25 cellular contexts compared by ENCODE assay signal in the genomic region with DNA sequence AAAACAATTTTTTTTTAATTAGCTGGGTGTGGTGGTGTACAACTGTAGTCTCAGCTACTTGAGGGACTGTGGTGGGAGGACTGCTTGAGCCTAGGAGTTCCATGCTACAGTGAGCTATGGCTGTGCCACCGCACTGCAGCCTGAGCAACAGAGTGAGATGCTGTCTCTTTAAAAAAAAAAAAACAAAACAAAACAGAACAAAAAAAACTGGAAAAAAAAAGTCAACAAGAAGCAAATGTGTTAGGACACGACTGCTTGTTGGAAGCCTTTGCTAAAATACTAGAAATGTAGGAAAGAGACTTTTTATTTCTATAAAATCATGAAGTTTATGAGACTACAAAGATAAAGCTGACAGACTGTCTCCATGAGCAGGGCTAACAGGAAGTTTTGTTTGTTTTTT.
DNase-seq lines count a peak whose midpoint lies in the region; ATAC-seq, FAIRE-seq and TF ChIP-seq lines count a peak whose summit lies in the region.
"Had no signal": no experiment of that assay in that cellular context is flagged by ENCODE, and none has a peak within 500 bp of the region (broad histone marks: within the 10 kb centered on the region; RNA-seq: fewer than 3 reads in every experiment).

No MANE protein-coding gene starts in this region.

- DNase-seq in A549 (ENCODE audit: low read depth in 1 of 2, low spot score in 1 of 2) = no peak
- DNase-seq in body of pancreas = no peak
- DNase-seq in stomach = no peak
- DNase-seq: AML-193; CD4-positive, alpha-beta T cell; DMS53; Kasumi-1; MV-4-11; NCI-H1105; NCI-H1436 treated with DMSO at 0.1 percent for 48 hours; NCI-H1930; NCI-H524 treated with DMSO at 0.1 percent for 48 hours; NCI-H774; PC-3; SJCRH30 had no signal

- POLR2A ChIA-PET in A549 (lab: Yijun Ruan, JAX) = no interaction called here

- no peaks in the 10 kb centered on the region for H3K9me3 Mint-ChIP-seq in nephron
- H3K9me3 Mint-ChIP-seq: CD4-positive, alpha-beta T cell had no signal

- TF ChIP-seq POLR2A in A549 (IDR thresholded peaks at IDR 0.05; ENCODE audit: low read length) = no peak
- TF ChIP-seq POLR2A in body of pancreas (IDR thresholded peaks at IDR 0.05) = no peak
- TF ChIP-seq POLR2A in stomach (IDR thresholded peaks at IDR 0.05) = no peak
- no peak for TF ChIP-seq POLR2A in gastroesophageal sphincter (IDR thresholded peaks at IDR 0.05)

- H3K4me1 ChIP-seq in A549 = peaks cover 34% of the 10 kb centered on the region
- peaks cover 36% of the 10 kb centered on the region for H3K4me1 ChIP-seq in body of pancreas
- peaks cover 27 to 77% (median 51%) of the 10 kb centered on the region in 4 donors for H3K4me1 ChIP-seq in stomach
- H3K4me1 ChIP-seq in gastroesophageal sphincter = peaks cover 0 to 27% (median 3%) of the 10 kb centered on the region in 3 donors
- H3K4me1 ChIP-seq: SJCRH30 had no signal

- no peak for ATAC-seq in A549
- peak; percentile 3 for ATAC-seq in body of pancreas
- no peak for ATAC-seq in gastroesophageal sphincter
- ATAC-seq in GM21576 (IDR thresholded peaks at IDR 0.05; ENCODE audit: unreplicated experiment) = no peak
- ATAC-seq in HG03139 (IDR thresholded peaks at IDR 0.05; ENCODE audit: unreplicated experiment) = no peak
- ATAC-seq: K562, PC-3, SK-N-SH treated with all-trans-retinoic acid at 6 μM for 48 hours had no signal

- CTCF ChIA-PET in A549 (lab: Yijun Ruan, JAX) = no interaction called here

- H3K27ac Mint-ChIP-seq in nephron = peak overlapping the region in 2 of 3 experiments; percentile 50 to 71
- H3K27ac Mint-ChIP-seq: CD4-positive, alpha-beta T cell had no signal

- no peak for TF ChIP-seq CTCF in A549 (IDR thresholded peaks at IDR 0.05)
- no peak for TF ChIP-seq CTCF in body of pancreas (IDR thresholded peaks at IDR 0.05)
- no peak for TF ChIP-seq CTCF in nephron (IDR thresholded peaks at IDR 0.05; ENCODE audit: unreplicated experiment in 3 of 3)
- TF ChIP-seq CTCF in stomach (IDR thresholded peaks at IDR 0.05) = no peak
- TF ChIP-seq CTCF in gastroesophageal sphincter (IDR thresholded peaks at IDR 0.05) = no peak

- no peaks in the 10 kb centered on the region for H3K27me3 ChIP-seq in body of pancreas
- H3K27me3 ChIP-seq in stomach = no peaks in the 10 kb centered on the region
- no peaks in the 10 kb centered on the region for H3K27me3 ChIP-seq in gastroesophageal sphincter
- H3K27me3 ChIP-seq: BLaER1 treated with 17β-estradiol and CSF1 and Interleukin-3, amounts not matched to agents 10 nM and 100 nM; SJCRH30 had no signal

- H3K4me1 Mint-ChIP-seq in nephron = peaks cover 42% of the 10 kb centered on the region

- no peaks in the 10 kb centered on the region for H3K36me3 Mint-ChIP-seq in nephron (ENCODE audit: low read depth)

- H3K27me3 Mint-ChIP-seq in nephron (ENCODE audit: low read depth) = no peaks in the 10 kb centered on the region

- H3K4me2 ChIP-seq in A549 = 0 out of 3 replicates have a peak overlapping the region, but pooled peaks have one; percentile 13
- H3K4me2 ChIP-seq: BLaER1 treated with 17β-estradiol and CSF1 and Interleukin-3, amounts not matched to agents 10 nM and 100 nM had no signal

- FAIRE-seq in A549 (lab: Jason Lieb, UNC) = no peak
- FAIRE-seq: A204.1, D721Med, HTR-8/SVneo, K562 had no signal

- 0 out of 6 replicates have a peak overlapping the region, but pooled peaks of 1 of the 2 experiments have one; percentile 11 for H3K27ac ChIP-seq in A549
- H3K27ac ChIP-seq in body of pancreas = no peak overlapping the region
- peak overlapping the region in 4 of 5 donors; percentile 13 to 80 (median 70) for H3K27ac ChIP-seq in stomach
- H3K27ac ChIP-seq in gastroesophageal sphincter = no peak overlapping the region
- H3K27ac ChIP-seq: BLaER1 treated with 17β-estradiol and CSF1 and Interleukin-3, amounts not matched to agents 10 nM and 100 nM; SJCRH30 had no signal

- no peak overlapping the region for H3K4me3 Mint-ChIP-seq in nephron
- H3K4me3 Mint-ChIP-seq: CD4-positive, alpha-beta T cell had no signal

- H3K36me3 ChIP-seq in body of pancreas (replicated peaks in 1 of 2; ENCODE audit: insufficient read depth in 1 of 2, low read depth in 2 of 2) = no peaks in the 10 kb centered on the region
- no peaks in the 10 kb centered on the region for H3K36me3 ChIP-seq in stomach
- H3K36me3 ChIP-seq in gastroesophageal sphincter = no peaks in the 10 kb centered on the region
- H3K36me3 ChIP-seq: SJCRH30 had no signal

- WGBS in A549 (ENCODE audit: missing lambda C conversion rate) = 59% methylated on average over 2 of the region's 2 CpGs
- 33 to 54% methylated on average over 2 of the region's 2 CpGs for WGBS in body of pancreas, 2 donors
- 44 to 67% (median 49%) methylated on average over 2 of the region's 2 CpGs for WGBS in stomach, 5 donors
- 57 to 59% methylated on average over 1 to 2 of the region's 2 CpGs for WGBS in gastroesophageal sphincter (ENCODE audit: low coverage in 1 of 2), 2 donors

- H3K9me3 ChIP-seq in A549 (no peaks in the 10 kb centered on the region), body of pancreas (no peaks in the 10 kb centered on the region), stomach (no peaks in the 10 kb centered on the region), gastroesophageal sphincter (no peaks in the 10 kb centered on the region)
- H3K9me3 ChIP-seq: BLaER1 treated with 17β-estradiol and CSF1 and Interleukin-3, amounts not matched to agents 10 nM and 100 nM; SJCRH30 had no signal

- H3K4me3 ChIP-seq in A549 (no peak overlapping the region), body of pancreas (no peak overlapping the region), stomach (no peak overlapping the region), gastroesophageal sphincter (no peak overlapping the region)
- H3K4me3 ChIP-seq: BLaER1 treated with 17β-estradiol and CSF1 and Interleukin-3, amounts not matched to agents 10 nM and 100 nM; K562; SJCRH30 had no signal

- no peak for TF ChIP-seq RAD21 in A549 (conservative IDR thresholded peaks at IDR 0.05 in 1 of 2, IDR thresholded peaks at IDR 0.05 in 1 of 2)

- intact Hi-C loops in body of pancreas (cut with DNase I) = no loop called here
- intact Hi-C loops in stomach (cut with DNase I; ENCODE audit: low total_unique reads) = no loop called here

- no peak for TF ChIP-seq EP300 in A549 (IDR thresholded peaks at IDR 0.05)
- no peak for TF ChIP-seq EP300 in stomach (IDR thresholded peaks at IDR 0.05)
- no peak for TF ChIP-seq EP300 in gastroesophageal sphincter (IDR thresholded peaks at IDR 0.05)

TF ChIP-seq in A549, 52 proteins besides CTCF, POLR2A, EP300 and RAD21:
- TF ChIP-seq POLR2AphosphoS2 (conservative IDR thresholded peaks at IDR 0.05; ENCODE audit: low read length) = no peak
- TF ChIP-seq EHF (CRISPR knock-in tag; IDR thresholded peaks at IDR 0.05) = no peak
- TF ChIP-seq RFX5 (IDR thresholded peaks at IDR 0.05) = no peak
- TF ChIP-seq ESRRA (IDR thresholded peaks at IDR 0.05; ENCODE audit: borderline replicate concordance, low read length) = no peak
- TF ChIP-seq ZC3H11A (IDR thresholded peaks at IDR 0.05) = no peak
- no peak for TF ChIP-seq FOXS1 (CRISPR knock-in tag; IDR thresholded peaks at IDR 0.05)
TF ChIP-seq in A549: peak in this region for 0.

Comparison
In these comparisons a context has a peak if more than half of its experiments do, and no peak if none do; other contexts are left out.
1. H3K27ac ChIP-seq: peak in stomach (4 of 5); none in body of pancreas (0 of 4) and gastroesophageal sphincter (0 of 4).